ENCODE assay signal across 10 cellular contexts in genomic region chr10:63614371-63614891, GRCh38.
DNase-seq lines count a peak whose midpoint lies in the region; ATAC-seq and TF ChIP-seq lines count a peak whose summit lies in the region.
"Had no signal": no experiment of that assay in that cellular context is flagged by ENCODE, and none has a peak within 500 bp of the region (broad histone marks: within the 10 kb centered on the region; RNA-seq: fewer than 3 reads in every experiment).

No MANE protein-coding gene starts in this region.

- H3K4me3 ChIP-seq in Panc1 (ENCODE audit: low read depth in 2 of 2, low read length in 2 of 2), result no peak overlapping the region
- no peak overlapping the region for H3K4me3 ChIP-seq in gastroesophageal sphincter
- no peak overlapping the region for H3K4me3 ChIP-seq in smooth muscle cell
- no peak overlapping the region for H3K4me3 ChIP-seq in transverse colon
- H3K4me3 ChIP-seq: ascending aorta had no signal

- intact Hi-C loops in Panc1 (cut with micrococcal nuclease; ENCODE audit: unreplicated experiment) (no loop called here), transverse colon (cut with DNase I; ENCODE audit: low total_unique reads) (no loop called here)

- BruUV-seq in Panc1 (replicated peaks; lab: Mats Ljungman, UMichigan), result no TSS peak

- no peaks in the 10 kb centered on the region for H4K20me1 ChIP-seq in smooth muscle cell (ENCODE audit: low read depth)

- peak overlapping the region; percentile 7 for H3K9ac ChIP-seq in smooth muscle cell (ENCODE audit: low read depth)

- no peak for TF ChIP-seq POLR2A in gastroesophageal sphincter (IDR thresholded peaks at IDR 0.05)
- TF ChIP-seq POLR2A in transverse colon (IDR thresholded peaks at IDR 0.05), result no peak

- no peak overlapping the region for H2AFZ ChIP-seq in smooth muscle cell (ENCODE audit: low read depth)

- H3K36me3 ChIP-seq in Panc1 (ENCODE audit: control insufficient read depth, insufficient read depth, low read length), result peaks cover 7% of the 10 kb centered on the region; the same call in 1 of the 2 replicates
- peaks cover 0 to 38% of the 10 kb centered on the region in 2 donors for H3K36me3 ChIP-seq in gastroesophageal sphincter
- no peaks in the 10 kb centered on the region for H3K36me3 ChIP-seq in smooth muscle cell (ENCODE audit: low read depth)
- peaks cover 0 to 4% (median 0%) of the 10 kb centered on the region in 4 donors for H3K36me3 ChIP-seq in transverse colon

- 33 to 40% methylated on average over 2 of the region's 2 CpGs for WGBS in gastroesophageal sphincter (ENCODE audit: low coverage in 1 of 2), 2 donors
- WGBS in smooth muscle cell (ENCODE audit: low lambda C conversion rate), result 28% methylated on average over 2 of the region's 2 CpGs
- 72% methylated on average over 2 of the region's 2 CpGs; no CpG with 5 or more reads in 1 of the 2 donors for whole genome bisulfite sequencing in transverse colon (ENCODE audit: low coverage in 1 of 2), 2 donors

- TF ChIP-seq CTCF in Panc1 (IDR thresholded peaks at IDR 0.05) (no peak), gastroesophageal sphincter (IDR thresholded peaks at IDR 0.05) (no peak), smooth muscle cell (IDR thresholded peaks at IDR 0.05; ENCODE audit: borderline replicate concordance, insufficient read depth, poor library complexity, severe bottlenecking) (no peak), transverse colon (IDR thresholded peaks at IDR 0.05) (no peak)

- H3K4me1 ChIP-seq in Panc1 (ENCODE audit: control insufficient read depth, insufficient read depth, low read length) (no peaks in the 10 kb centered on the region), gastroesophageal sphincter (peaks cover 0 to 14% (median 7%) of the 10 kb centered on the region in 3 donors), smooth muscle cell (ENCODE audit: low read depth) (peaks cover 8% of the 10 kb centered on the region), transverse colon (no peaks in the 10 kb centered on the region)
- H3K4me1 ChIP-seq: ascending aorta had no signal

- H3F3A ChIP-seq in smooth muscle cell (ENCODE audit: low read depth), result no peaks in the 10 kb centered on the region

- no peaks in the 10 kb centered on the region for H3K9me3 ChIP-seq in Panc1 (ENCODE audit: control insufficient read depth, insufficient read depth, low read depth, low read length)
- no peaks in the 10 kb centered on the region for H3K9me3 ChIP-seq in gastroesophageal sphincter
- no peaks in the 10 kb centered on the region for H3K9me3 ChIP-seq in smooth muscle cell (replicated peaks; ENCODE audit: low read depth)
- no peaks in the 10 kb centered on the region for H3K9me3 ChIP-seq in transverse colon
- H3K9me3 ChIP-seq: ascending aorta had no signal

- ATAC-seq in Panc1, result peak; percentile 48; the same call in 1 of the 2 replicates
- ATAC-seq in gastroesophageal sphincter, result no peak
- no peak for ATAC-seq in GM18858 (IDR thresholded peaks at IDR 0.05; ENCODE audit: unreplicated experiment)

- CTCF ChIA-PET in Panc1 (lab: Charles Lee), result no interaction called here

- peak; percentile 14 for DNase-seq in NCI-H2171 treated with DMSO at 0.1 percent for 48 hours (lab: John Stamatoyannopoulos, UW)
- no peak for DNase-seq in NCI-H2171 (lab: John Stamatoyannopoulos, UW)
- DNase-seq in Panc1 (ENCODE audit: low read depth, low spot score), result no peak
- DNase-seq in smooth muscle cell (lab: John Stamatoyannopoulos, UW; ENCODE audit: unreplicated experiment), result no peak
- DNase-seq in NCI-H2029 treated with DMSO at 0.1 percent for 48 hours (lab: John Stamatoyannopoulos, UW), result no peak
- DNase-seq in transverse colon, result no peak
- DNase-seq: NCI-H1417 treated with DMSO at 0.1 percent for 48 hours had no signal

- no peaks in the 10 kb centered on the region for H3K79me2 ChIP-seq in smooth muscle cell (ENCODE audit: low read depth)

- POLR2A ChIA-PET in Panc1 (lab: Charles Lee), result no interaction called here

- H3K27me3 ChIP-seq in Panc1 (ENCODE audit: control insufficient read depth, insufficient read depth, low read length) (no peaks in the 10 kb centered on the region), gastroesophageal sphincter (no peaks in the 10 kb centered on the region), smooth muscle cell (ENCODE audit: low read depth) (no peaks in the 10 kb centered on the region), transverse colon (no peaks in the 10 kb centered on the region)
- H3K27me3 ChIP-seq: ascending aorta had no signal

- H3K27ac ChIP-seq in Panc1 (ENCODE audit: low read length) (no peak overlapping the region), gastroesophageal sphincter (peak overlapping the region in 3 of 4 donors; percentile 21 to 63 (median 53)), smooth muscle cell (ENCODE audit: low read depth) (peak overlapping the region; percentile 61), transverse colon (peak overlapping the region in 1 of 4 donors; percentile 9)
- H3K27ac ChIP-seq: ascending aorta had no signal

- in situ Hi-C loops in Panc1 (cut with HindIII; ENCODE audit: low pct_unique_long_range_greater_than_20kb, low sequenced_read_pairs) (no loop called here), transverse colon (cut with MboI; ENCODE audit: low pct_ligation_motif_present in 1 of 4, low pct_unique_long_range_greater_than_20kb in 1 of 4, low sequenced_read_pairs in 3 of 4) (no loop called here)

- no peak for TF ChIP-seq EP300 in gastroesophageal sphincter (IDR thresholded peaks at IDR 0.05)
- TF ChIP-seq EP300 in transverse colon (IDR thresholded peaks at IDR 0.05; ENCODE audit: low read depth), result no peak

- H3K4me2 ChIP-seq in smooth muscle cell, result peak overlapping the region; percentile 63
